ENCODE assay signal across 10 cellular contexts in genomic region chr7:74097937-74098614, GRCh38. TPM values are rescaled to one million over a fixed set of nuclear protein-coding genes. Genes with fewer than 3 reads are reported as not detected.
DNase-seq lines count a peak whose midpoint lies in the region; ATAC-seq and TF ChIP-seq lines count a peak whose summit lies in the region.
"Had no signal": no experiment of that assay in that cellular context is flagged by ENCODE, and none has a peak within 500 bp of the region (broad histone marks: within the 10 kb centered on the region; RNA-seq: fewer than 3 reads in every experiment).

No MANE protein-coding gene starts in this region.

- in situ Hi-C loops in SK-MEL-5 (cut with HindIII; ENCODE audit: low pct_unique_long_range_greater_than_20kb, low sequenced_read_pairs): loop anchor here (25.0 kb wide), 1 partner anchor 89 kb away; no protein-coding TSS in a partner anchor

- H3K4me3 Mint-ChIP-seq in endodermal cell: no peak overlapping the region

- peaks cover 47% of the 10 kb centered on the region for H3K36me3 ChIP-seq in endodermal cell (ENCODE audit: control insufficient read depth, insufficient read depth, low read length)

- H3K27ac ChIP-seq in skin epidermis (peak overlapping the region in 20 of 21 experiments; percentile 11 to 85 (median 66)), endodermal cell (ENCODE audit: low read depth, low read length) (no peak overlapping the region)

- ATAC-seq in HG03025 (IDR thresholded peaks at IDR 0.05; ENCODE audit: low FRiP score, unreplicated experiment) (no peak), GM19467 (IDR thresholded peaks at IDR 0.05; ENCODE audit: unreplicated experiment) (no peak)

- H3K27ac Mint-ChIP-seq in endodermal cell: no peak overlapping the region

- no peak overlapping the region for H3K4me3 ChIP-seq in fibroblast of pulmonary artery (replicated peaks; ENCODE audit: low read depth, low read length)
- no peak overlapping the region for H3K4me3 ChIP-seq in skin epidermis
- H3K4me3 ChIP-seq in endodermal cell (ENCODE audit: low read length): no peak overlapping the region
- H3K4me3 ChIP-seq: upper lobe of left lung had no signal

- no peak overlapping the region for H3K9ac ChIP-seq in endodermal cell (ENCODE audit: extremely low read depth, low read length, poor library complexity, severe bottlenecking)

- H3K27me3 ChIP-seq in endodermal cell (ENCODE audit: control insufficient read depth, insufficient read depth, low read length, poor library complexity, severe bottlenecking): no peaks in the 10 kb centered on the region
- H3K27me3 ChIP-seq: upper lobe of left lung had no signal

- peak; percentile 55 for DNase-seq in ELF-1 (ENCODE audit: low read depth, low spot score)
- DNase-seq in SK-MEL-5 (ENCODE audit: low read depth, low spot score): peak; percentile 67
- peak; percentile 76 for DNase-seq in fibroblast of pulmonary artery (ENCODE audit: low read depth)
- DNase-seq in NCI-H1105 (lab: John Stamatoyannopoulos, UW): no peak
- DNase-seq in endodermal cell: no peak
- DNase-seq: activated effector memory CD4-positive, alpha-beta T cell treated with Interleukin-2 at 50 U/mL for 16 hours had no signal

- H3K36me3 Mint-ChIP-seq in endodermal cell (ENCODE audit: low read depth): peaks cover 51% of the 10 kb centered on the region

- H3K27me3 Mint-ChIP-seq in endodermal cell (ENCODE audit: insufficient read depth): no peaks in the 10 kb centered on the region

- 91 to 95% methylated on average over 7 to 11 of the region's 11 CpGs for WGBS in endodermal cell (ENCODE audit: insufficient coverage in 1 of 2, insufficient read length in 1 of 2), 2 experiments

- H3K9me3 Mint-ChIP-seq in endodermal cell: peaks cover 9% of the 10 kb centered on the region

- TF ChIP-seq CTCF in fibroblast of pulmonary artery (IDR thresholded peaks at IDR 0.05; ENCODE audit: low read length, missing control alignments): no peak
- TF ChIP-seq CTCF in endodermal cell (conservative IDR thresholded peaks at IDR 0.05): no peak

- peaks cover 12% of the 10 kb centered on the region for H3K4me1 Mint-ChIP-seq in endodermal cell

- H3K9me3 ChIP-seq in endodermal cell (ENCODE audit: control insufficient read depth, low read length): peaks cover 14% of the 10 kb centered on the region
- H3K9me3 ChIP-seq: upper lobe of left lung had no signal

- peaks cover 14% of the 10 kb centered on the region for H3K4me1 ChIP-seq in endodermal cell (ENCODE audit: control insufficient read depth, insufficient read depth, low read length)

RNA-seq across cellular contexts. Expression of gene LIMK1, which starts 14.5 kb away (rescaled TPM):
- 26.4 and 28.8 TPM in 2 replicates for total RNA-seq in SK-MEL-5 (2014; rRNA removed; shearing (Covaris generic))
- polyA plus RNA-seq in SK-MEL-5 (2015; cell fraction: cytosol; rRNA removed): 65.9 and 84.5 TPM in 2 replicates
- polyA plus RNA-seq in SK-MEL-5 (2015; cell fraction: nucleus; rRNA removed): 24.6 and 35.7 TPM in 2 replicates
- 10 to 100 TPM; 83.9 TPM for total RNA-seq in endodermal cell
- 53.1 TPM for polyA plus RNA-seq in endodermal cell (2013, experiment 1 of 2)
- 54.2 TPM for polyA plus RNA-seq in endodermal cell (2013, experiment 2 of 2)

Comparison
In these comparisons a context has a peak if more than half of its experiments do, and no peak if none do; other contexts are left out.
1. DNase-seq: peak in ELF-1 (single experiment), SK-MEL-5 (single experiment) and fibroblast of pulmonary artery (single experiment); none in NCI-H1105 (single experiment) and endodermal cell (single experiment).